ENCODE assay signal across 1 cellular context in genomic region chr3:57852896-57853295, GRCh38.
TF ChIP-seq lines count a peak whose summit lies in the region.

No MANE protein-coding gene starts in this region.

TF ChIP-seq in GM23338, 12 proteins besides CTCF, POLR2A, EP300 and RAD21 (continued from another document):
- TF ChIP-seq, protein P1, sequence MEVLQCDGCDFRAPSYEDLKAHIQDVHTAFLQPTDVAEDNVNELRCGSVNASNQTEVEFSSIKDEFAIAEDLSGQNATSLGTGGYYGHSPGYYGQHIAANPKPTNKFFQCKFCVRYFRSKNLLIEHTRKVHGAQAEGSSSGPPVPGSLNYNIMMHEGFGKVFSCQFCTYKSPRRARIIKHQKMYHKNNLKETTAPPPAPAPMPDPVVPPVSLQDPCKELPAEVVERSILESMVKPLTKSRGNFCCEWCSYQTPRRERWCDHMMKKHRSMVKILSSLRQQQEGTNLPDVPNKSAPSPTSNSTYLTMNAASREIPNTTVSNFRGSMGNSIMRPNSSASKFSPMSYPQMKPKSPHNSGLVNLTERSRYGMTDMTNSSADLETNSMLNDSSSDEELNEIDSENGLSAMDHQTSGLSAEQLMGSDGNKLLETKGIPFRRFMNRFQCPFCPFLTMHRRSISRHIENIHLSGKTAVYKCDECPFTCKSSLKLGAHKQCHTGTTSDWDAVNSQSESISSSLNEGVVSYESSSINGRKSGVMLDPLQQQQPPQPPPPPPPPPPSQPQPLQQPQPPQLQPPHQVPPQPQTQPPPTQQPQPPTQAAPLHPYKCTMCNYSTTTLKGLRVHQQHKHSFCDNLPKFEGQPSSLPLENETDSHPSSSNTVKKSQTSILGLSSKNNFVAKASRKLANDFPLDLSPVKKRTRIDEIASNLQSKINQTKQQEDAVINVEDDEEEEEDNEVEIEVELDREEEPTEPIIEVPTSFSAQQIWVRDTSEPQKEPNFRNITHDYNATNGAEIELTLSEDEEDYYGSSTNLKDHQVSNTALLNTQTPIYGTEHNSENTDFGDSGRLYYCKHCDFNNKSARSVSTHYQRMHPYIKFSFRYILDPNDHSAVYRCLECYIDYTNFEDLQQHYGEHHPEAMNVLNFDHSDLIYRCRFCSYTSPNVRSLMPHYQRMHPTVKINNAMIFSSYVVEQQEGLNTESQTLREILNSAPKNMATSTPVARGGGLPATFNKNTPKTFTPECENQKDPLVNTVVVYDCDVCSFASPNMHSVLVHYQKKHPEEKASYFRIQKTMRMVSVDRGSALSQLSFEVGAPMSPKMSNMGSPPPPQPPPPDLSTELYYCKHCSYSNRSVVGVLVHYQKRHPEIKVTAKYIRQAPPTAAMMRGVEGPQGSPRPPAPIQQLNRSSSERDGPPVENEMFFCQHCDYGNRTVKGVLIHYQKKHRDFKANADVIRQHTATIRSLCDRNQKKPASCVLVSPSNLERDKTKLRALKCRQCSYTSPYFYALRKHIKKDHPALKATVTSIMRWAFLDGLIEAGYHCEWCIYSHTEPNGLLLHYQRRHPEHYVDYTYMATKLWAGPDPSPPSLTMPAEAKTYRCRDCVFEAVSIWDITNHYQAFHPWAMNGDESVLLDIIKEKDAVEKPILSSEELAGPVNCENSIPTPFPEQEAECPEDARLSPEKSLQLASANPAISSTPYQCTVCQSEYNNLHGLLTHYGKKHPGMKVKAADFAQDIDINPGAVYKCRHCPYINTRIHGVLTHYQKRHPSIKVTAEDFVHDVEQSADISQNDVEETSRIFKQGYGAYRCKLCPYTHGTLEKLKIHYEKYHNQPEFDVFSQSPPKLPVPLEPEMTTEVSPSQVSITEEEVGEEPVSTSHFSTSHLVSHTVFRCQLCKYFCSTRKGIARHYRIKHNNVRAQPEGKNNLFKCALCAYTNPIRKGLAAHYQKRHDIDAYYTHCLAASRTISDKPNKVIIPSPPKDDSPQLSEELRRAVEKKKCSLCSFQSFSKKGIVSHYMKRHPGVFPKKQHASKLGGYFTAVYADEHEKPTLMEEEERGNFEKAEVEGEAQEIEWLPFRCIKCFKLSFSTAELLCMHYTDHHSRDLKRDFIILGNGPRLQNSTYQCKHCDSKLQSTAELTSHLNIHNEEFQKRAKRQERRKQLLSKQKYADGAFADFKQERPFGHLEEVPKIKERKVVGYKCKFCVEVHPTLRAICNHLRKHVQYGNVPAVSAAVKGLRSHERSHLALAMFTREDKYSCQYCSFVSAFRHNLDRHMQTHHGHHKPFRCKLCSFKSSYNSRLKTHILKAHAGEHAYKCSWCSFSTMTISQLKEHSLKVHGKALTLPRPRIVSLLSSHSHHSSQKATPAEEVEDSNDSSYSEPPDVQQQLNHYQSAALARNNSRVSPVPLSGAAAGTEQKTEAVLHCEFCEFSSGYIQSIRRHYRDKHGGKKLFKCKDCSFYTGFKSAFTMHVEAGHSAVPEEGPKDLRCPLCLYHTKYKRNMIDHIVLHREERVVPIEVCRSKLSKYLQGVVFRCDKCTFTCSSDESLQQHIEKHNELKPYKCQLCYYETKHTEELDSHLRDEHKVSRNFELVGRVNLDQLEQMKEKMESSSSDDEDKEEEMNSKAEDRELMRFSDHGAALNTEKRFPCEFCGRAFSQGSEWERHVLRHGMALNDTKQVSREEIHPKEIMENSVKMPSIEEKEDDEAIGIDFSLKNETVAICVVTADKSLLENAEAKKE (CRISPR knock-in tag; IDR thresholded peaks at IDR 0.05): no peak
- no peak for TF ChIP-seq REST (IDR thresholded peaks at IDR 0.05; ENCODE audit: unreplicated experiment)
- TF ChIP-seq, protein P2, sequence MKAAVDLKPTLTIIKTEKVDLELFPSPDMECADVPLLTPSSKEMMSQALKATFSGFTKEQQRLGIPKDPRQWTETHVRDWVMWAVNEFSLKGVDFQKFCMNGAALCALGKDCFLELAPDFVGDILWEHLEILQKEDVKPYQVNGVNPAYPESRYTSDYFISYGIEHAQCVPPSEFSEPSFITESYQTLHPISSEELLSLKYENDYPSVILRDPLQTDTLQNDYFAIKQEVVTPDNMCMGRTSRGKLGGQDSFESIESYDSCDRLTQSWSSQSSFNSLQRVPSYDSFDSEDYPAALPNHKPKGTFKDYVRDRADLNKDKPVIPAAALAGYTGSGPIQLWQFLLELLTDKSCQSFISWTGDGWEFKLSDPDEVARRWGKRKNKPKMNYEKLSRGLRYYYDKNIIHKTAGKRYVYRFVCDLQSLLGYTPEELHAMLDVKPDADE (IDR thresholded peaks at IDR 0.05): no peak
- no peak for TF ChIP-seq STAT1 (IDR thresholded peaks at IDR 0.05; ENCODE audit: unreplicated experiment)
- no peak for TF ChIP-seq EZH2phosphoT487 (IDR thresholded peaks at IDR 0.05; ENCODE audit: unreplicated experiment)
- TF ChIP-seq EZH2 (IDR thresholded peaks at IDR 0.05; ENCODE audit: low read depth, unreplicated experiment): no peak
- no peak for TF ChIP-seq CREB1 (CRISPR knock-in tag; IDR thresholded peaks at IDR 0.05; ENCODE audit: low read depth)
- no peak for TF ChIP-seq NANOG (IDR thresholded peaks at IDR 0.05; ENCODE audit: borderline replicate concordance)
